In genomic region chr14:67618617-67619063, GRCh38 we compare ENCODE assay signal across 8 cellular contexts. TPM values are rescaled to one million over a fixed set of nuclear protein-coding genes. Genes with fewer than 3 reads are reported as not detected.
DNase-seq lines count a peak whose midpoint lies in the region; ATAC-seq and TF ChIP-seq lines count a peak whose summit lies in the region.

No MANE protein-coding gene starts in this region.

- H3K36me3 ChIP-seq in duodenal mucosa (ENCODE audit: control insufficient read depth in 1 of 2, insufficient read depth in 2 of 2, low read length in 2 of 2) = no peaks in the 10 kb centered on the region
- H3K36me3 ChIP-seq in vagina = no peaks in the 10 kb centered on the region

- H3K4me3 ChIP-seq in duodenal mucosa (ENCODE audit: low read depth in 1 of 2, low read length in 2 of 2) = no peak overlapping the region
- H3K4me3 ChIP-seq in vagina = no peak overlapping the region

- CTCF ChIA-PET in T-cell (lab: Charles Lee) = interaction anchor here (0.6 to 2.2 kb wide), 21 partner anchors 8 to 259 kb away, joined by 3 to 44 read pairs (median 4); partner anchors contain the start of genes PIGH (in 2 of the 2), ATP6V1D (in 1 of the 2), EIF2S1 (in 1 of the 2) and RDH11 (in 1 of the 2)

- intact Hi-C loops in vagina (cut with DNase I) = no loop called here

- TF ChIP-seq CTCF in GM12874 (IDR thresholded peaks at IDR 0.05; ENCODE audit: insufficient read depth, low read depth, low read length) = peak; percentile 57
- peak; percentile 45 to 79 (median 56) for TF ChIP-seq CTCF in vagina (IDR thresholded peaks at IDR 0.05)

- H3K27ac Mint-ChIP-seq in T-cell = peak overlapping the region; percentile 78 to 87

- H3K4me1 Mint-ChIP-seq in T-cell = peaks cover 35 to 38% (median 36%) of the 10 kb centered on the region in 3 donors

- no peak overlapping the region for H3K27ac ChIP-seq in duodenal mucosa (ENCODE audit: low read depth, low read length)
- peak overlapping the region; percentile 86 for H3K27ac ChIP-seq in vagina

- peaks cover 0 to 8% of the 10 kb centered on the region in 2 donors for H3K27me3 ChIP-seq in duodenal mucosa (ENCODE audit: control insufficient read depth in 1 of 2, insufficient read depth in 2 of 2, low read length in 2 of 2)
- H3K27me3 ChIP-seq in vagina = no peaks in the 10 kb centered on the region

- peak; percentile 11 to 48 (median 22) for ATAC-seq in T-cell (replicated peaks in 1 of 4)

- H3K9me3 ChIP-seq in duodenal mucosa (ENCODE audit: control insufficient read depth in 1 of 2, low read length in 2 of 2) (no peaks in the 10 kb centered on the region), vagina (no peaks in the 10 kb centered on the region)

- DNase-seq in AML-193 (lab: John Stamatoyannopoulos, UW) (peak; percentile 77 to 78), NCI-H146 (lab: John Stamatoyannopoulos, UW) (peak; percentile 50), T-cell (peak in 24 of 34 experiments; percentile 1 to 53 (median 20)), medulla oblongata (ENCODE audit: extremely low spot score) (peak; percentile 82), vagina (ENCODE audit: extremely low spot score in 2 of 2) (no peak), mucosa of gallbladder (ENCODE audit: low spot score) (no peak)

- peak overlapping the region; percentile 78 to 82 for H3K9ac ChIP-seq in duodenal mucosa (ENCODE audit: low read depth in 1 of 2, low read length in 2 of 2)

- POLR2A ChIA-PET in T-cell (lab: Charles Lee) = interaction anchor here (0.6 to 1.4 kb wide), 6 partner anchors 19 to 1449 kb away, joined by 3 to 9 read pairs (median 4); partner anchors contain the start of gene PIGH (in 2 of the 2)

- TF ChIP-seq POLR2A in vagina (IDR thresholded peaks at IDR 0.05) = no peak

- H3K36me3 Mint-ChIP-seq in T-cell = no peaks in the 10 kb centered on the region

- H3K4me3 Mint-ChIP-seq in T-cell = peak overlapping the region; percentile 83 to 89 (median 85)

- H3K4me1 ChIP-seq in duodenal mucosa (ENCODE audit: control insufficient read depth in 1 of 2, insufficient read depth in 2 of 2, low read length in 2 of 2) = peaks cover 12 to 21% of the 10 kb centered on the region in 2 donors
- peaks cover 24% of the 10 kb centered on the region for H3K4me1 ChIP-seq in vagina

- H3K27me3 Mint-ChIP-seq in T-cell = no peaks in the 10 kb centered on the region

- no peaks in the 10 kb centered on the region for H3K9me3 Mint-ChIP-seq in T-cell

RNA-seq across cellular contexts. Expression of gene ARG2, which starts 1.1 kb away (rescaled TPM):
- total RNA-seq in T-cell (1 to 10 TPM in 3 of 5 donors, under 1 TPM in 2; 0.62 to 2.6 (median 1.1) TPM), vagina (14.2 TPM), mucosa of gallbladder (9.5 TPM)

RNA-seq across cellular contexts. Expression of gene PIGH, which starts 18.6 kb away (rescaled TPM):
- total RNA-seq in T-cell = 10 to 100 TPM; 28.7 to 46.8 (median 35.1) TPM
- 24.1 TPM for total RNA-seq in vagina
- 41.5 TPM for total RNA-seq in mucosa of gallbladder

RNA-seq across cellular contexts. Expression of gene VTI1B, which starts 55.8 kb away (rescaled TPM):
- total RNA-seq in T-cell = 10 to 100 TPM; 41.6 to 66.9 (median 54.7) TPM
- total RNA-seq in vagina = 62.1 TPM
- 108 TPM for total RNA-seq in mucosa of gallbladder

Comparison
In these comparisons a context has a peak if more than half of its experiments do, and no peak if none do; other contexts are left out.
1. DNase-seq: peak in AML-193 (2 of 2), NCI-H146 (single experiment), T-cell (24 of 34) and medulla oblongata (single experiment); none in vagina (0 of 2) and mucosa of gallbladder (single experiment).